13 cellular contexts compared by ENCODE assay signal in genomic region chr7:128914566-128915151, GRCh38. TPM values are rescaled to one million over a fixed set of nuclear protein-coding genes. Genes with fewer than 3 reads are reported as not detected.
DNase-seq lines count a peak whose midpoint lies in the region; ATAC-seq and TF ChIP-seq lines count a peak whose summit lies in the region.
"Had no signal": no experiment of that assay in that cellular context is flagged by ENCODE, and none has a peak within 500 bp of the region (broad histone marks: within the 10 kb centered on the region; RNA-seq: fewer than 3 reads in every experiment).

No MANE protein-coding gene starts in this region.

- no peaks in the 10 kb centered on the region for H3K9me3 Mint-ChIP-seq in activated CD8-positive, alpha-beta T cell treated with anti-CD3 and anti-CD28 coated beads for 36 hours
- no peaks in the 10 kb centered on the region for H3K9me3 Mint-ChIP-seq in activated CD8-positive, alpha-beta T cell treated with anti-CD3 and anti-CD28 coated beads, Interleukin-2, amount 10 ng/mL, durations not matched to agents 7 days and 5 days (ENCODE audit: insufficient read depth)
- H3K9me3 Mint-ChIP-seq: dendritic cell treated with granulocyte-macrophage colony-stimulating factor and Interleukin-4, amounts not matched to agents 40 ng/mL and 50 ng/mL, for 4 days; mesothelial cell of epicardium had no signal

- H3K4ac ChIP-seq in neuronal stem cell (ENCODE audit: low read length): no peak overlapping the region

- H3K14ac ChIP-seq in neuronal stem cell (ENCODE audit: low read length): no peak overlapping the region

- H3K9me3 ChIP-seq in neuronal stem cell (replicated peaks in 1 of 2; ENCODE audit: control insufficient read depth in 2 of 2, insufficient read depth in 1 of 2, low read depth in 1 of 2, low read length in 2 of 2): peaks cover 0 to 1% of the 10 kb centered on the region in 2 donors
- H3K9me3 ChIP-seq in left lung: no peaks in the 10 kb centered on the region

- H4K91ac ChIP-seq in neuronal stem cell (ENCODE audit: low read depth, low read length, poor library complexity): no peak overlapping the region

- H3K27ac ChIP-seq in neuronal stem cell (replicated peaks; ENCODE audit: low read length) (no peak overlapping the region), left lung (no peak overlapping the region)

- POLR2A ChIA-PET in activated CD8-positive, alpha-beta T cell treated with anti-CD3 and anti-CD28 coated beads for 36 hours (lab: Charles Lee): no interaction called here
- POLR2A ChIA-PET in activated CD8-positive, alpha-beta T cell treated with anti-CD3 and anti-CD28 coated beads, Interleukin-2, amount 10 ng/mL, durations not matched to agents 7 days and 5 days (lab: Charles Lee): no interaction called here

- intact Hi-C loops in activated CD8-positive, alpha-beta T cell treated with anti-CD3 and anti-CD28 coated beads for 36 hours (cut with micrococcal nuclease): no loop called here
- intact Hi-C loops in left lung (cut with DNase I): no loop called here

- H2AK5ac ChIP-seq in neuronal stem cell (ENCODE audit: low read depth, low read length): peak overlapping the region; percentile 6

- H3K36me3 ChIP-seq in neuronal stem cell (replicated peaks in 1 of 2; ENCODE audit: control insufficient read depth in 2 of 2, insufficient read depth in 2 of 2, low read length in 2 of 2): no peaks in the 10 kb centered on the region
- no peaks in the 10 kb centered on the region for H3K36me3 ChIP-seq in left lung

- TF ChIP-seq CTCF in activated CD8-positive, alpha-beta T cell treated with anti-CD3 and anti-CD28 coated beads for 36 hours (IDR thresholded peaks at IDR 0.05): no peak
- TF ChIP-seq CTCF in left lung (IDR thresholded peaks at IDR 0.05): no peak

- no peak overlapping the region for H2BK120ac ChIP-seq in neuronal stem cell (ENCODE audit: low read depth, low read length)

- peak overlapping the region; percentile 17 for H3K18ac ChIP-seq in neuronal stem cell (ENCODE audit: low read length)

- H3K4me2 ChIP-seq in neuronal stem cell (ENCODE audit: insufficient read depth, low read length, poor library complexity, severe bottlenecking): no peak overlapping the region

- H3K27me3 ChIP-seq in neuronal stem cell (ENCODE audit: control insufficient read depth in 3 of 3, insufficient read depth in 3 of 3, low read depth in 1 of 3, low read length in 3 of 3) (peaks cover 0 to 84% (median 51%) of the 10 kb centered on the region in 3 experiments), left lung (peaks cover 40 to 81% of the 10 kb centered on the region in 2 donors)

- H3K4me3 Mint-ChIP-seq in activated CD8-positive, alpha-beta T cell treated with anti-CD3 and anti-CD28 coated beads for 36 hours: no peak overlapping the region
- no peak overlapping the region for H3K4me3 Mint-ChIP-seq in activated CD8-positive, alpha-beta T cell treated with anti-CD3 and anti-CD28 coated beads, Interleukin-2, amount 10 ng/mL, durations not matched to agents 7 days and 5 days
- H3K4me3 Mint-ChIP-seq: mesothelial cell of epicardium had no signal

- no peak overlapping the region for H3K4me3 ChIP-seq in neuronal stem cell (ENCODE audit: low read length in 2 of 2)
- no peak overlapping the region for H3K4me3 ChIP-seq in left lung

- DNase-seq in activated CD8-positive, alpha-beta T cell treated with anti-CD3 and anti-CD28 coated beads for 36 hours: peak; percentile 33
- no peak for DNase-seq in activated CD8-positive, alpha-beta T cell treated with anti-CD3 and anti-CD28 coated beads, Interleukin-2, amount 10 ng/mL, durations not matched to agents 7 days and 5 days
- DNase-seq in NCI-H69 (lab: John Stamatoyannopoulos, UW) (peak; percentile 17), neuronal stem cell (ENCODE audit: low spot score) (no peak), left lung (no peak), NCI-H2107 treated with DMSO at 0.1 percent for 48 hours (lab: John Stamatoyannopoulos, UW; ENCODE audit: unreplicated experiment) (no peak), epidermal melanocyte (ENCODE audit: insufficient read length, low spot score) (no peak)
- DNase-seq: ACHN, GOT3 had no signal

- no peak overlapping the region for H3K27ac Mint-ChIP-seq in activated CD8-positive, alpha-beta T cell treated with anti-CD3 and anti-CD28 coated beads for 36 hours
- H3K27ac Mint-ChIP-seq in activated CD8-positive, alpha-beta T cell treated with anti-CD3 and anti-CD28 coated beads, Interleukin-2, amount 10 ng/mL, durations not matched to agents 7 days and 5 days: no peak overlapping the region
- H3K27ac Mint-ChIP-seq: mesothelial cell of epicardium had no signal

- peak overlapping the region; percentile 48 for H4K8ac ChIP-seq in neuronal stem cell (ENCODE audit: low read depth, low read length)

- H3K4me1 ChIP-seq in neuronal stem cell (ENCODE audit: control insufficient read depth in 2 of 2, insufficient read depth in 1 of 2, low read depth in 1 of 2, low read length in 2 of 2): peaks cover 8 to 9% of the 10 kb centered on the region in 2 donors
- peaks cover 6 to 22% of the 10 kb centered on the region in 2 donors for H3K4me1 ChIP-seq in left lung

- no peak overlapping the region for H2AFZ ChIP-seq in neuronal stem cell (ENCODE audit: low read length)

- peaks cover 31% of the 10 kb centered on the region for H3K27me3 Mint-ChIP-seq in activated CD8-positive, alpha-beta T cell treated with anti-CD3 and anti-CD28 coated beads for 36 hours
- H3K27me3 Mint-ChIP-seq in activated CD8-positive, alpha-beta T cell treated with anti-CD3 and anti-CD28 coated beads, Interleukin-2, amount 10 ng/mL, durations not matched to agents 7 days and 5 days (ENCODE audit: low read depth): peaks cover 54% of the 10 kb centered on the region

- no peak overlapping the region for H2BK5ac ChIP-seq in neuronal stem cell (ENCODE audit: low read length)

- H3K9ac ChIP-seq in neuronal stem cell (ENCODE audit: low read depth, low read length, poor library complexity): no peak overlapping the region

- WGBS in neuronal stem cell (ENCODE audit: extremely low coverage in 2 of 2, insufficient read length in 2 of 2, insufficient replicate concordance in 1 of 2), 2 donors: no CpG with 5 or more reads among the region's 11 CpGs

- peak; percentile 81 for ATAC-seq in activated CD8-positive, alpha-beta T cell treated with anti-CD3 and anti-CD28 coated beads for 36 hours
- no peak for ATAC-seq in activated CD8-positive, alpha-beta T cell treated with anti-CD3 and anti-CD28 coated beads, Interleukin-2, amount 10 ng/mL, durations not matched to agents 7 days and 5 days
- ATAC-seq in GM21447 (IDR thresholded peaks at IDR 0.05; ENCODE audit: unreplicated experiment) (peak; percentile 66), left lung (no peak)

- CTCF ChIA-PET in activated CD8-positive, alpha-beta T cell treated with anti-CD3 and anti-CD28 coated beads for 36 hours (lab: Charles Lee): interaction anchor here (0.9 to 1.4 kb wide), 2 partner anchors 17 to 177 kb away, joined by 3 to 10 read pairs; no protein-coding TSS in a partner anchor
- CTCF ChIA-PET in activated CD8-positive, alpha-beta T cell treated with anti-CD3 and anti-CD28 coated beads, Interleukin-2, amount 10 ng/mL, durations not matched to agents 7 days and 5 days (lab: Charles Lee): no interaction called here

- H3K4me1 Mint-ChIP-seq in activated CD8-positive, alpha-beta T cell treated with anti-CD3 and anti-CD28 coated beads for 36 hours (ENCODE audit: low read depth): peaks cover 6% of the 10 kb centered on the region
- peaks cover 4% of the 10 kb centered on the region for H3K4me1 Mint-ChIP-seq in activated CD8-positive, alpha-beta T cell treated with anti-CD3 and anti-CD28 coated beads, Interleukin-2, amount 10 ng/mL, durations not matched to agents 7 days and 5 days (ENCODE audit: low read depth)

- no peaks in the 10 kb centered on the region for H3K36me3 Mint-ChIP-seq in activated CD8-positive, alpha-beta T cell treated with anti-CD3 and anti-CD28 coated beads for 36 hours (ENCODE audit: low read depth)
- no peaks in the 10 kb centered on the region for H3K36me3 Mint-ChIP-seq in activated CD8-positive, alpha-beta T cell treated with anti-CD3 and anti-CD28 coated beads, Interleukin-2, amount 10 ng/mL, durations not matched to agents 7 days and 5 days (ENCODE audit: low read depth)
- H3K36me3 Mint-ChIP-seq: mesothelial cell of epicardium had no signal

- no peak overlapping the region for H2BK12ac ChIP-seq in neuronal stem cell (ENCODE audit: low read length)

- no peak overlapping the region for H2BK15ac ChIP-seq in neuronal stem cell (ENCODE audit: low read length)

- H3K23ac ChIP-seq in neuronal stem cell (ENCODE audit: low read depth, low read length, poor library complexity): no peak overlapping the region

- peaks cover 2% of the 10 kb centered on the region for H3K79me1 ChIP-seq in neuronal stem cell (ENCODE audit: low read depth, low read length)

RNA-seq across cellular contexts. Expression of gene KCP, which starts 4.2 kb away (rescaled TPM):
- total RNA-seq in activated CD8-positive, alpha-beta T cell treated with anti-CD3 and anti-CD28 coated beads for 36 hours: not detected
- total RNA-seq in activated CD8-positive, alpha-beta T cell treated with anti-CD3 and anti-CD28 coated beads, Interleukin-2, amount 10 ng/mL, durations not matched to agents 7 days and 5 days: under 1 TPM in 1 of 2 experiments, not detected in 1; 0.21 TPM
- 1.0 TPM for polyA plus RNA-seq in neuronal stem cell (2013, experiment 1 of 2)
- 1.1 TPM for polyA plus RNA-seq in neuronal stem cell (2013, experiment 2 of 2)
- total RNA-seq in left lung: 1 to 10 TPM; 1.5 to 1.7 TPM

RNA-seq across cellular contexts. Expression of gene IRF5, which starts 23.1 kb away (rescaled TPM):
- total RNA-seq in activated CD8-positive, alpha-beta T cell treated with anti-CD3 and anti-CD28 coated beads for 36 hours: 1 to 10 TPM; 6.5 to 7.7 TPM
- 1 to 10 TPM; 7.4 to 8.0 TPM for total RNA-seq in activated CD8-positive, alpha-beta T cell treated with anti-CD3 and anti-CD28 coated beads, Interleukin-2, amount 10 ng/mL, durations not matched to agents 7 days and 5 days
- 0.64 TPM for polyA plus RNA-seq in neuronal stem cell (2013, experiment 1 of 2)
- 0.71 TPM for polyA plus RNA-seq in neuronal stem cell (2013, experiment 2 of 2)
- total RNA-seq in left lung: 10 to 100 TPM; 18.2 to 35.5 TPM
- total RNA-seq: G401 had no signal

RNA-seq across cellular contexts. Expression of gene ATP6V1F, which starts 52.0 kb away (rescaled TPM):
- 100 to 1,000 TPM; 109 to 113 TPM for total RNA-seq in activated CD8-positive, alpha-beta T cell treated with anti-CD3 and anti-CD28 coated beads for 36 hours
- total RNA-seq in activated CD8-positive, alpha-beta T cell treated with anti-CD3 and anti-CD28 coated beads, Interleukin-2, amount 10 ng/mL, durations not matched to agents 7 days and 5 days: 100 to 1,000 TPM; 130 to 138 TPM
- polyA plus RNA-seq in neuronal stem cell (2013, experiment 1 of 2): 216 TPM
- 208 TPM for polyA plus RNA-seq in neuronal stem cell (2013, experiment 2 of 2)
- total RNA-seq in left lung: 100 to 1,000 TPM; 192 to 200 TPM

Comparison
In these comparisons a context has a peak if more than half of its experiments do, and no peak if none do; other contexts are left out.
1. ATAC-seq: peak in activated CD8-positive, alpha-beta T cell treated with anti-CD3 and anti-CD28 coated beads for 36 hours (single experiment) and GM21447 (single experiment); none in activated CD8-positive, alpha-beta T cell treated with anti-CD3 and anti-CD28 coated beads, Interleukin-2, amount 10 ng/mL, durations not matched to agents 7 days and 5 days (single experiment) and left lung (single experiment).
2. DNase-seq: peak in activated CD8-positive, alpha-beta T cell treated with anti-CD3 and anti-CD28 coated beads for 36 hours (single experiment) and NCI-H69 (single experiment); none in activated CD8-positive, alpha-beta T cell treated with anti-CD3 and anti-CD28 coated beads, Interleukin-2, amount 10 ng/mL, durations not matched to agents 7 days and 5 days (single experiment), neuronal stem cell (single experiment), left lung (0 of 2), NCI-H2107 treated with DMSO at 0.1 percent for 48 hours (single experiment) and epidermal melanocyte (single experiment).